Comparison of ENCODE assay signal across 8 cellular contexts in the genomic region with DNA sequence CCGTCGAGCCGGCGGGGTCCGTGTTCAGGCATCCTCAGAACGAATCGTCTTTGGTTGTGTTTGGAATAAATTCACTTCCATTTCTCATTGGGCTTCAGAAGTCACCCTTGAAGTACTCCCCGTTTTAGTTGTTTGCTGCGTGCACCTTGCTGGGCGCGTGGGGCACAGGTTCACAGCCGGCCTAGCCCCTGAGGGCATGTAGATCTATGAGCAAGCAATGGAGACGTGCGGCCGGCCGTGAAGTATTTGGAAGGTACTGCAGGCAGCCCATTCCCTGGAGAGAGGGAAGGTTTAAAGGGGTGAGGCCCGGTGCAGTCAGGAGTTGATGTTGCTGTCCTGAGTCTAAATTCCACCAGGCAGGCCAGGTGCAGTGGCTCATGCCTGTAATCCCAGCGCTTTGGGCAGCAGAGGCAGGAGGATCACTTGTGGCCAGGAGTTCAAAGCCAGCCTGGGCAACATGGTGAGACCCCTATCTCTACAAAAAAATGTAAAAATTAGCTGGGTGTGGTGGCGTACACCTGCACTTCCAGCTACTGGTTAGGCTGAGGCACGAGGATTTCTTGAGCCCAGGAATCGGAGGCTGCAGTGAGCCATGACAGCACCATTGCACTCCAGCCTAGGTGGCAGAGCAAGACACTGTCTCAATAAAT. TPM values are rescaled to one million over a fixed set of nuclear protein-coding genes. Genes with fewer than 3 reads are reported as not detected.
DNase-seq lines count a peak whose midpoint lies in the region; ATAC-seq and TF ChIP-seq lines count a peak whose summit lies in the region.

No MANE protein-coding gene starts in this region.

- DNase-seq in NCI-H748 (lab: John Stamatoyannopoulos, UW; ENCODE audit: unreplicated experiment) (peak; percentile 17), NCI-H748 treated with DMSO at 0.1 percent for 48 hours (lab: John Stamatoyannopoulos, UW) (no peak), RPMI8226 (peak; percentile 19), mucosa of descending colon (peak in 2 of 3 donors; percentile 40 to 55), DMS79 treated with DMSO at 0.1 percent for 48 hours (lab: John Stamatoyannopoulos, UW) (no peak), NCI-H226 (no peak)
- DNase-seq in effector CD8-positive, alpha-beta T cell (lab: John Stamatoyannopoulos, UW) = no peak

- intact Hi-C loops in dendritic cell treated with granulocyte-macrophage colony-stimulating factor and Interleukin-4, amounts not matched to agents 40 ng/mL and 50 ng/mL, for 4 days (cut with micrococcal nuclease) = no loop called here
- intact Hi-C loops in mucosa of descending colon (cut with DNase I, micrococcal nuclease) = no loop called here

- peaks cover 34% of the 10 kb centered on the region for H3K36me3 Mint-ChIP-seq in dendritic cell treated with granulocyte-macrophage colony-stimulating factor and Interleukin-4, amounts not matched to agents 40 ng/mL and 50 ng/mL, for 4 days (ENCODE audit: low read depth)

- no peaks in the 10 kb centered on the region for H3K9me3 Mint-ChIP-seq in dendritic cell treated with granulocyte-macrophage colony-stimulating factor and Interleukin-4, amounts not matched to agents 40 ng/mL and 50 ng/mL, for 4 days

- peak overlapping the region; percentile 90 for H3K4me3 Mint-ChIP-seq in dendritic cell treated with granulocyte-macrophage colony-stimulating factor and Interleukin-4, amounts not matched to agents 40 ng/mL and 50 ng/mL, for 4 days

- no peaks in the 10 kb centered on the region for H3K36me3 ChIP-seq in mucosa of descending colon (ENCODE audit: low read depth)

- peaks cover 33% of the 10 kb centered on the region for H3K4me1 ChIP-seq in mucosa of descending colon (ENCODE audit: low read depth)

- no peaks in the 10 kb centered on the region for H3K9me3 ChIP-seq in mucosa of descending colon

- peak overlapping the region; percentile 76 for H3K4me3 ChIP-seq in mucosa of descending colon

- no peak for TF ChIP-seq CTCF in mucosa of descending colon (IDR thresholded peaks at IDR 0.05)

- H3K27ac Mint-ChIP-seq in dendritic cell treated with granulocyte-macrophage colony-stimulating factor and Interleukin-4, amounts not matched to agents 40 ng/mL and 50 ng/mL, for 4 days = peak overlapping the region; percentile 76

- ATAC-seq in mucosa of descending colon = peak; percentile 4

- H3K4me1 Mint-ChIP-seq in dendritic cell treated with granulocyte-macrophage colony-stimulating factor and Interleukin-4, amounts not matched to agents 40 ng/mL and 50 ng/mL, for 4 days (ENCODE audit: low read depth) = peaks cover 53% of the 10 kb centered on the region

- peaks cover 28% of the 10 kb centered on the region for H3K27me3 Mint-ChIP-seq in dendritic cell treated with granulocyte-macrophage colony-stimulating factor and Interleukin-4, amounts not matched to agents 40 ng/mL and 50 ng/mL, for 4 days

RNA-seq across cellular contexts. Expression of a gene that starts 0.7 kb away (rescaled TPM):
- total RNA-seq in mucosa of descending colon = 10 to 100 TPM; 44.7 to 77.8 (median 49.6) TPM

Comparison
In these comparisons a context has a peak if more than half of its experiments do, and no peak if none do; other contexts are left out.
1. DNase-seq: peak in NCI-H748 (single experiment), RPMI8226 (single experiment) and mucosa of descending colon (2 of 3); none in NCI-H748 treated with DMSO at 0.1 percent for 48 hours (single experiment), effector CD8-positive, alpha-beta T cell (single experiment), DMS79 treated with DMSO at 0.1 percent for 48 hours (single experiment) and NCI-H226 (single experiment).